ENCODE assay signal across 9 cellular contexts in genomic region chr18:23137788-23138216, GRCh38. TPM values are rescaled to one million over a fixed set of nuclear protein-coding genes. Genes with fewer than 3 reads are reported as not detected.
DNase-seq lines count a peak whose midpoint lies in the region; ATAC-seq and TF ChIP-seq lines count a peak whose summit lies in the region.
"Had no signal": no experiment of that assay in that cellular context is flagged by ENCODE, and none has a peak within 500 bp of the region (broad histone marks: within the 10 kb centered on the region; RNA-seq: fewer than 3 reads in every experiment).

No MANE protein-coding gene starts in this region.

- H3K36me3 ChIP-seq in esophagus muscularis mucosa (no peaks in the 10 kb centered on the region), psoas muscle (ENCODE audit: insufficient read depth in 1 of 2, low read depth in 1 of 2) (no peaks in the 10 kb centered on the region)

- TF ChIP-seq EP300 in esophagus muscularis mucosa (IDR thresholded peaks at IDR 0.05): no peak

- TF ChIP-seq POLR2A in esophagus muscularis mucosa (IDR thresholded peaks at IDR 0.05; ENCODE audit: low read depth) (no peak), GM18505 (IDR thresholded peaks at IDR 0.05; ENCODE audit: borderline replicate concordance, extremely low read depth, insufficient read depth, insufficient read length) (no peak)

- 85% methylated on average over 9 of the region's 9 CpGs for WGBS in esophagus muscularis mucosa
- 91 to 94% (median 93%) methylated on average over 9 of the region's 9 CpGs for WGBS in psoas muscle, 3 donors

- H3K9me3 ChIP-seq in esophagus muscularis mucosa (no peaks in the 10 kb centered on the region), psoas muscle (no peaks in the 10 kb centered on the region)

- ATAC-seq in psoas muscle: no peak
- ATAC-seq in HG02798 (IDR thresholded peaks at IDR 0.05; ENCODE audit: poor library complexity, unreplicated experiment): no peak
- ATAC-seq in HG02623 (IDR thresholded peaks at IDR 0.05; ENCODE audit: unreplicated experiment): no peak
- no peak for ATAC-seq in GM18505 (IDR thresholded peaks at IDR 0.05; ENCODE audit: unreplicated experiment)

- intact Hi-C loops in esophagus muscularis mucosa (cut with DNase I) (no loop called here), psoas muscle (cut with DNase I) (no loop called here)

- DNase-seq in NCI-H69 (lab: John Stamatoyannopoulos, UW): peak; percentile 63
- DNase-seq in esophagus muscularis mucosa (ENCODE audit: extremely low spot score): no peak
- DNase-seq in psoas muscle: no peak
- no peak for DNase-seq in NCI-H1048 (lab: John Stamatoyannopoulos, UW)
- DNase-seq: foreskin melanocyte had no signal

- peaks cover 5 to 55% (median 7%) of the 10 kb centered on the region in 4 donors for H3K27me3 ChIP-seq in esophagus muscularis mucosa
- peaks cover 0 to 31% (median 20%) of the 10 kb centered on the region in 3 donors for H3K27me3 ChIP-seq in psoas muscle (ENCODE audit: insufficient read depth in 3 of 3, low read length in 2 of 3)

- H3K27ac ChIP-seq in esophagus muscularis mucosa (replicated peaks in 1 of 4) (peak overlapping the region in 1 of 4 donors; percentile 62), psoas muscle (no peak overlapping the region)

- TF ChIP-seq CTCF in esophagus muscularis mucosa (IDR thresholded peaks at IDR 0.05) (no peak), psoas muscle (IDR thresholded peaks at IDR 0.05) (no peak)

- H3K4me3 ChIP-seq in GM08714 (ENCODE audit: low read length) (peak overlapping the region; percentile 92; the same call in 1 of the 2 replicates), esophagus muscularis mucosa (peak overlapping the region in 3 of 4 donors; percentile 68 to 82 (median 68)), psoas muscle (peak overlapping the region; percentile 72)

- peaks cover 17 to 58% (median 53%) of the 10 kb centered on the region in 4 donors for H3K4me1 ChIP-seq in esophagus muscularis mucosa
- H3K4me1 ChIP-seq in psoas muscle: peaks cover 10% of the 10 kb centered on the region

RNA-seq across cellular contexts. Expression of gene CABLES1, which starts 2.5 kb away (rescaled TPM):
- total RNA-seq in esophagus muscularis mucosa (1 to 10 TPM; 3.8 to 8.3 (median 6.4) TPM), psoas muscle (1 to 10 TPM in 2 of 4 donors, under 1 TPM in 2; 0.42 to 1.5 (median 1.1) TPM)
- polyA plus RNA-seq in psoas muscle: 1 to 10 TPM in 1 of 3 donors, under 1 TPM in 2; 0.45 to 1.1 (median 0.46) TPM
